ENCODE assay signal across 31 cellular contexts in the genomic region with DNA sequence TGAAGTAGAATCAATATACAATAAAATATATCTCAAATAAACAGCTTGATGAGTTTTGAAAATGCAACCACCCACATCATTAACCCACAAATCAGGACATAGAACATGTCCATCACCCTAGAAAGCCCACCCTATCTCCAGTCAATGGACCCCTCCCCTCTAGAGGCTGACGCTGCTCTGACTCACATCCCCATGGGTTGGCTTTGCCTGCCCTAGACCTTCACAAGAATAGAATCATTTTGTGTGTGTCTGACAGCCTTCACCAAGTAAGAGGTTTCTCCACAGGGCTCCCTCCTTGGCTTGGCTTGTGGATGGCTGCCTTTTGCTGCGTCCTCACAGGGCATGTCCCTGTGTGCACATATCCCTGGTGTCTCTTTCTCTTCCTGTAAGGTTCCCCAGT.
"Had no signal": no experiment of that assay in that cellular context is flagged by ENCODE, and none has a peak within 500 bp of the region (broad histone marks: within the 10 kb centered on the region; RNA-seq: fewer than 3 reads in every experiment).

No MANE protein-coding gene starts in this region.

- H3K4me3 ChIP-seq: ascending aorta, breast epithelium, cardiac muscle cell, coronary artery had no signal

- H3K4me3 Mint-ChIP-seq: activated B cell treated with CpG ODN at 0.5 μM for 24 hours; activated CD8-positive, alpha-beta T cell treated with anti-CD3 and anti-CD28 coated beads for 36 hours; activated naive CD4-positive, alpha-beta T cell treated with anti-CD3 and anti-CD28 coated beads for 36 hours; activated naive CD8-positive, alpha-beta T cell treated with anti-CD3 and anti-CD28 coated beads, Interleukin-2, amount 10 ng/mL, durations not matched to agents 7 days and 5 days; activated T-helper 1 cell treated with anti-CD3 and anti-CD28 coated beads, Interleukin-12 subunit alpha, Interleukin-12 subunit beta, Interleukin-2, Interleukin-4 antibody, amounts not matched to agents 30 ng/mL and 10 ng/mL and 1 ng/mL, durations not matched to agents 14 hours and 24 hours and 36 hours; brain; dendritic cell treated with granulocyte-macrophage colony-stimulating factor and Interleukin-4, amounts not matched to agents 40 ng/mL and 50 ng/mL, for 4 days; T-helper 17 cell; T-helper 2 cell treated with Interferon-gamma antibody and Interleukin-4, amounts not matched to agents 5 μg/mL and 100 μg/mL, for 36 hours had no signal

- H3K4me1 Mint-ChIP-seq: activated B cell treated with CpG ODN at 0.5 μM for 24 hours; activated naive CD8-positive, alpha-beta T cell treated with anti-CD3 and anti-CD28 coated beads, Interleukin-2, amount 10 ng/mL, durations not matched to agents 7 days and 5 days; brain; T-helper 17 cell had no signal

- H3K27me3 Mint-ChIP-seq: activated B cell treated with CpG ODN at 0.5 μM for 24 hours had no signal

- H3K27ac ChIP-seq: ascending aorta, breast epithelium, cardiac muscle cell, coronary artery, WERI-Rb-1 had no signal

- H3K4me1 ChIP-seq: ascending aorta, breast epithelium had no signal

- H3K27me3 ChIP-seq: ascending aorta, breast epithelium, cardiac muscle cell had no signal

- H3K9me3 Mint-ChIP-seq: activated B cell treated with CpG ODN at 0.5 μM for 24 hours; activated naive CD4-positive, alpha-beta T cell treated with anti-CD3 and anti-CD28 coated beads for 36 hours; activated naive CD4-positive, alpha-beta T cell treated with anti-CD3 and anti-CD28 coated beads, Interleukin-2, amount 50 U/mL, for 72 hours; activated naive CD8-positive, alpha-beta T cell treated with anti-CD3 and anti-CD28 coated beads, Interleukin-2, amount 10 ng/mL, durations not matched to agents 7 days and 5 days; activated T-helper 1 cell treated with anti-CD3 and anti-CD28 coated beads, Interleukin-12 subunit alpha, Interleukin-12 subunit beta, Interleukin-2, Interleukin-4 antibody, amounts not matched to agents 30 ng/mL and 10 ng/mL and 1 ng/mL, durations not matched to agents 14 hours and 24 hours and 36 hours; activated T-helper 2 cell treated with anti-CD3 and anti-CD28 coated beads, Interferon-gamma antibody, Interleukin-2, Interleukin-4, amounts not matched to agents 10 μg/mL and 5 μg/mL and 100 μg/mL, durations not matched to agents 14 hours and 24 hours and 36 hours; dendritic cell treated with granulocyte-macrophage colony-stimulating factor and Interleukin-4, amounts not matched to agents 40 ng/mL and 50 ng/mL, for 4 days; T-helper 2 cell treated with Interferon-gamma antibody and Interleukin-4, amounts not matched to agents 5 μg/mL and 100 μg/mL, for 36 hours had no signal

- H3K9me3 ChIP-seq: ascending aorta, breast epithelium had no signal

- H3K36me3 ChIP-seq: ascending aorta, breast epithelium, cardiac muscle cell, WERI-Rb-1 had no signal

- ATAC-seq: activated CD4-positive, CD25-positive, alpha-beta regulatory T cell treated with anti-CD3 and anti-CD28 coated beads, Interleukin-2, amount 50 U/mL, for 24 hours; activated CD8-positive, alpha-beta T cell treated with anti-CD3 and anti-CD28 coated beads for 36 hours; activated naive CD4-positive, alpha-beta T cell treated with anti-CD3 and anti-CD28 coated beads, Interleukin-2, amount 50 U/mL, for 72 hours; esophagus mucosa; T-helper 17 cell had no signal

- H3K27ac Mint-ChIP-seq: activated B cell treated with CpG ODN at 0.5 μM for 24 hours; activated CD8-positive, alpha-beta T cell treated with anti-CD3 and anti-CD28 coated beads for 36 hours; activated naive CD4-positive, alpha-beta T cell treated with anti-CD3 and anti-CD28 coated beads for 36 hours; activated naive CD4-positive, alpha-beta T cell treated with anti-CD3 and anti-CD28 coated beads, Interleukin-2, amount 50 U/mL, for 72 hours; activated naive CD8-positive, alpha-beta T cell treated with anti-CD3 and anti-CD28 coated beads, Interleukin-2, amount 10 ng/mL, durations not matched to agents 7 days and 5 days; activated T-helper 1 cell treated with anti-CD3 and anti-CD28 coated beads, Interleukin-12 subunit alpha, Interleukin-12 subunit beta, Interleukin-2, Interleukin-4 antibody, amounts not matched to agents 30 ng/mL and 10 ng/mL and 1 ng/mL, durations not matched to agents 14 hours and 24 hours and 36 hours; activated T-helper 2 cell treated with anti-CD3 and anti-CD28 coated beads, Interferon-gamma antibody, Interleukin-2, Interleukin-4, amounts not matched to agents 10 μg/mL and 5 μg/mL and 100 μg/mL, durations not matched to agents 14 hours and 24 hours and 36 hours; brain; dendritic cell treated with granulocyte-macrophage colony-stimulating factor and Interleukin-4, amounts not matched to agents 40 ng/mL and 50 ng/mL, for 4 days; T-helper 17 cell; T-helper 2 cell treated with Interferon-gamma antibody and Interleukin-4, amounts not matched to agents 5 μg/mL and 100 μg/mL, for 36 hours had no signal

- DNase-seq: activated B cell treated with CpG ODN at 0.5 μM for 24 hours; activated CD4-positive, alpha-beta T cell treated with anti-CD3 and anti-CD28 coated beads for 48 hours; activated CD4-positive, alpha-beta T cell treated with anti-CD3 and anti-CD28 coated beads, Interleukin-2, amount 50 U/mL, for 1 hour; activated CD4-positive, alpha-beta T cell treated with anti-CD3 and anti-CD28 coated beads, Interleukin-2, amount 50 U/mL, for 48 hours; activated CD8-positive, alpha-beta memory T cell treated with anti-CD3 and anti-CD28 coated beads for 24 hours; activated effector memory CD4-positive, alpha-beta T cell treated with anti-CD3 and anti-CD28 coated beads, Interleukin-2, amount 50 U/mL, for 16 hours; activated naive CD4-positive, alpha-beta T cell treated with anti-CD3 and anti-CD28 coated beads for 36 hours; activated naive CD8-positive, alpha-beta T cell treated with anti-CD3 and anti-CD28 coated beads, Interleukin-2, amount 10 ng/mL, durations not matched to agents 7 days and 5 days; activated T-cell treated with anti-CD3 and anti-CD28 coated beads, Interleukin-2, amount 50 U/mL, for 48 hours; central memory CD4-positive, alpha-beta T cell; cerebellar nuclear complex; effector CD4-positive, alpha-beta T cell; foreskin fibroblast; head of caudate nucleus; T-helper 1 cell; T-helper 17 cell; T1000; WERI-Rb-1 had no signal

- H3K36me3 Mint-ChIP-seq: activated naive CD4-positive, alpha-beta T cell treated with anti-CD3 and anti-CD28 coated beads, Interleukin-2, amount 50 U/mL, for 72 hours; activated naive CD8-positive, alpha-beta T cell treated with anti-CD3 and anti-CD28 coated beads, Interleukin-2, amount 10 ng/mL, durations not matched to agents 7 days and 5 days; brain had no signal
